ENCODE assay signal across 12 cellular contexts in the genomic region with DNA sequence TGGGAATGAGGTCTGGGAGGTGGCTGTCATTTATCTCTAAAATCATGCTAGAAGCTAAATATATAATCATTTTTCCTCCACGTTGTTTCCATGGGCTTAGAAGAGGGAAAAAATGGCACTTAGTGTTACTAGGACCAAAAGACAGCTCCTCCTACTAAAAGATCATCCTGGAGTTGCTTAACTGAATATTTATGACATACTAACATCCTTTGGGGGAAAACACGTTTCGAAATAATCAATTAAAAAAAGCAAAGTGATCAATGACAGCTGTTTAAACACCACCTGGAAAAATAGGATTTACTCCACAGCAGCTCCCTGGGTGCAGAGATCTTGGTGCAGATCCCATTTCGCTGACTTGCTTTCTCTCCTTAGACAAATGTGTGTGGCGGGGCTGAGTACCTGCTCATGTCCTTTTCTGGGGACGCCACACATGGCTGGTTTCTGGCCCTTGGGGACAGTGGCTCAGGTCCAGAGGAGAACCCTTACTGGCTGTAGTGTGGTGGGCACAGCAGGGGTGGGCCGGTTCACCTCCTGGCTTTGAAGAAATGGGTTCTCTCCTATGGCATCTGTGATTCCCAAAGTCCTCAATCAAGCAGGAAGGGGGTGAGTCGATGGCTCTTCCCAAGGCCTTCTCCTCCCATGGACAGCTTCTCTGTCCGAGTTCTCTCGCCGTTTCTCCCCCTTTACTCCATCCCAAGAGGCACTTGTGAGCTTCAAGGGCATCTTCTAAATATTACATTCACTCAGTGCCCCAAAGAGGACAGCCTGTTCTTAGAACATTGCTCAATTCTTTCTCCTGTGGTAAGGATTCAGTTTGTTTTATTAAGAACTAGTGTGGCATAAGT.
DNase-seq lines count a peak whose midpoint lies in the region; ATAC-seq and TF ChIP-seq lines count a peak whose summit lies in the region.
"Had no signal": no experiment of that assay in that cellular context is flagged by ENCODE, and none has a peak within 500 bp of the region (broad histone marks: within the 10 kb centered on the region; RNA-seq: fewer than 3 reads in every experiment).

No MANE protein-coding gene starts in this region.

- H3K4me3 Mint-ChIP-seq in Calu3 (ENCODE audit: low read depth, unreplicated experiment): peak overlapping the region; percentile 30
- H3K4me3 Mint-ChIP-seq in activated CD4-positive, alpha-beta memory T cell treated with anti-CD3 and anti-CD28 coated beads, Interleukin-2, amount 10 ng/mL, durations not matched to agents 7 days and 5 days: no peak overlapping the region
- no peak overlapping the region for H3K4me3 Mint-ChIP-seq in mesothelial cell of epicardium
- H3K4me3 Mint-ChIP-seq in Caco-2 (ENCODE audit: unreplicated experiment): no peak overlapping the region
- H3K4me3 Mint-ChIP-seq in stimulated activated naive B cell treated with anti-CD40 and anti-IgM and Interleukin-4, amounts not matched to agents 10 μg/mL and 1 μg/mL and 100 μg/mL, for 72 hours: no peak overlapping the region
- H3K4me3 Mint-ChIP-seq: type B pancreatic cell had no signal

- ATAC-seq in stimulated activated naive B cell treated with anti-CD40 and anti-IgM and Interleukin-4, amounts not matched to agents 10 μg/mL and 1 μg/mL and 100 μg/mL, for 72 hours (replicated peaks): no peak

- CTCF ChIA-PET in Calu3 (lab: Charles Lee): interaction anchor here (0.5 to 0.6 kb wide), 2 partner anchors 372 to 515 kb away, joined by 4 to 5 read pairs; no protein-coding TSS in a partner anchor
- CTCF ChIA-PET in activated CD4-positive, alpha-beta memory T cell treated with anti-CD3 and anti-CD28 coated beads, Interleukin-2, amount 10 ng/mL, durations not matched to agents 7 days and 5 days (lab: Charles Lee): interaction anchor here (0.7 kb wide), 1 partner anchor 13 kb away, joined by 3 read pairs; no protein-coding TSS in a partner anchor
- CTCF ChIA-PET in Caco-2 (lab: Charles Lee): no interaction called here

- H3K9me3 Mint-ChIP-seq in Calu3 (ENCODE audit: low read depth, unreplicated experiment): no peaks in the 10 kb centered on the region
- H3K9me3 Mint-ChIP-seq in activated CD4-positive, alpha-beta memory T cell treated with anti-CD3 and anti-CD28 coated beads, Interleukin-2, amount 10 ng/mL, durations not matched to agents 7 days and 5 days: no peaks in the 10 kb centered on the region
- no peaks in the 10 kb centered on the region for H3K9me3 Mint-ChIP-seq in mesothelial cell of epicardium
- no peaks in the 10 kb centered on the region for H3K9me3 Mint-ChIP-seq in Caco-2 (ENCODE audit: unreplicated experiment)
- no peaks in the 10 kb centered on the region for H3K9me3 Mint-ChIP-seq in stimulated activated naive B cell treated with anti-CD40 and anti-IgM and Interleukin-4, amounts not matched to agents 10 μg/mL and 1 μg/mL and 100 μg/mL, for 72 hours
- H3K9me3 Mint-ChIP-seq: type B pancreatic cell had no signal

- BruUV-seq in Calu3 (replicated peaks; lab: Mats Ljungman, UMichigan): no TSS peak
- no TSS peak for BruUV-seq in Caco-2 (replicated peaks; lab: Mats Ljungman, UMichigan)

- H3K36me3 Mint-ChIP-seq in Calu3 (ENCODE audit: insufficient read depth, unreplicated experiment): peaks cover 98% of the 10 kb centered on the region
- peaks cover 76% of the 10 kb centered on the region for H3K36me3 Mint-ChIP-seq in activated CD4-positive, alpha-beta memory T cell treated with anti-CD3 and anti-CD28 coated beads, Interleukin-2, amount 10 ng/mL, durations not matched to agents 7 days and 5 days (ENCODE audit: low read depth)
- no peaks in the 10 kb centered on the region for H3K36me3 Mint-ChIP-seq in mesothelial cell of epicardium
- peaks cover 23% of the 10 kb centered on the region for H3K36me3 Mint-ChIP-seq in Caco-2 (ENCODE audit: insufficient read depth, unreplicated experiment)
- H3K36me3 Mint-ChIP-seq in stimulated activated naive B cell treated with anti-CD40 and anti-IgM and Interleukin-4, amounts not matched to agents 10 μg/mL and 1 μg/mL and 100 μg/mL, for 72 hours: peaks cover 36 to 58% of the 10 kb centered on the region in 2 donors
- H3K36me3 Mint-ChIP-seq: type B pancreatic cell had no signal

- intact Hi-C loops in Calu3 (cut with micrococcal nuclease; ENCODE audit: unreplicated experiment): no loop called here
- intact Hi-C loops in Caco-2 (cut with micrococcal nuclease; ENCODE audit: unreplicated experiment): no loop called here

- H3K4me1 Mint-ChIP-seq in Calu3 (ENCODE audit: low read depth, unreplicated experiment) (peaks cover 85% of the 10 kb centered on the region), mesothelial cell of epicardium (peaks cover 4% of the 10 kb centered on the region), Caco-2 (ENCODE audit: low read depth, unreplicated experiment) (peaks cover 15% of the 10 kb centered on the region)
- peaks cover 68% of the 10 kb centered on the region for H3K4me1 Mint-ChIP-seq in activated CD4-positive, alpha-beta memory T cell treated with anti-CD3 and anti-CD28 coated beads, Interleukin-2, amount 10 ng/mL, durations not matched to agents 7 days and 5 days
- peaks cover 34 to 43% of the 10 kb centered on the region in 2 donors for H3K4me1 Mint-ChIP-seq in stimulated activated naive B cell treated with anti-CD40 and anti-IgM and Interleukin-4, amounts not matched to agents 10 μg/mL and 1 μg/mL and 100 μg/mL, for 72 hours

- H3K4me3 ChIP-seq in fibroblast of the aortic adventitia (ENCODE audit: low read depth, low read length): peak overlapping the region; percentile 41
- H3K4me3 ChIP-seq in Caco-2 (ENCODE audit: low read depth, low read length): no peak overlapping the region

- no peaks in the 10 kb centered on the region for H3K9me3 ChIP-seq in Caco-2

- no peak for TF ChIP-seq CTCF in Calu3 (IDR thresholded peaks at IDR 0.05; ENCODE audit: unreplicated experiment)
- TF ChIP-seq CTCF in fibroblast of the aortic adventitia (IDR thresholded peaks at IDR 0.05; ENCODE audit: insufficient read depth, low read length): no peak
- no peak for TF ChIP-seq CTCF in mesothelial cell of epicardium (IDR thresholded peaks at IDR 0.05; ENCODE audit: unreplicated experiment)
- TF ChIP-seq CTCF in Caco-2 (IDR thresholded peaks at IDR 0.05; ENCODE audit: insufficient read depth in 1 of 2, low read depth in 1 of 2, low read length in 1 of 2, severe bottlenecking in 1 of 2, unreplicated experiment in 1 of 2): no peak

- H3K27me3 Mint-ChIP-seq in Calu3 (ENCODE audit: unreplicated experiment) (no peaks in the 10 kb centered on the region), mesothelial cell of epicardium (ENCODE audit: low read depth) (no peaks in the 10 kb centered on the region), Caco-2 (ENCODE audit: insufficient read depth, unreplicated experiment) (no peaks in the 10 kb centered on the region)
- no peaks in the 10 kb centered on the region for H3K27me3 Mint-ChIP-seq in activated CD4-positive, alpha-beta memory T cell treated with anti-CD3 and anti-CD28 coated beads, Interleukin-2, amount 10 ng/mL, durations not matched to agents 7 days and 5 days
- no peaks in the 10 kb centered on the region for H3K27me3 Mint-ChIP-seq in stimulated activated naive B cell treated with anti-CD40 and anti-IgM and Interleukin-4, amounts not matched to agents 10 μg/mL and 1 μg/mL and 100 μg/mL, for 72 hours

- peaks cover 6% of the 10 kb centered on the region for H3K4me1 ChIP-seq in Caco-2

- no peaks in the 10 kb centered on the region for H3K36me3 ChIP-seq in Caco-2 (ENCODE audit: control insufficient read depth, insufficient read depth, low read length)

- no peaks in the 10 kb centered on the region for H3K27me3 ChIP-seq in Caco-2 (replicated peaks; ENCODE audit: control insufficient read depth, insufficient read depth, low read length)

- POLR2A ChIA-PET in activated CD4-positive, alpha-beta memory T cell treated with anti-CD3 and anti-CD28 coated beads, Interleukin-2, amount 10 ng/mL, durations not matched to agents 7 days and 5 days (lab: Charles Lee): interaction anchor here (0.6 to 1.3 kb wide), 3 partner anchors 9 to 111 kb away, joined by 3 to 4 read pairs (median 3); no protein-coding TSS in a partner anchor
- POLR2A ChIA-PET in Caco-2 (lab: Charles Lee): no interaction called here

- DNase-seq in Calu3 (no peak), fibroblast of the aortic adventitia (ENCODE audit: low read depth) (peak; percentile 59), renal cortical epithelial cell (ENCODE audit: low read depth) (peak; percentile 70), mesothelial cell of epicardium (ENCODE audit: low spot score in 2 of 2, unreplicated experiment in 2 of 2) (no peak), Caco-2 (no peak), glomerular visceral epithelial cell (ENCODE audit: extremely low spot score) (no peak)
- DNase-seq in activated CD4-positive, alpha-beta memory T cell treated with anti-CD3 and anti-CD28 coated beads, Interleukin-2, amount 10 ng/mL, durations not matched to agents 7 days and 5 days: no peak
- no peak for DNase-seq in stimulated activated naive B cell treated with anti-CD40 and anti-IgM and Interleukin-4, amounts not matched to agents 10 μg/mL and 1 μg/mL and 100 μg/mL, for 72 hours
- DNase-seq: activated T-cell treated with anti-CD3 and anti-CD28 coated beads for 4 hours, COR-L47, OCI-M1 had no signal

- H3K27ac Mint-ChIP-seq in Calu3 (ENCODE audit: unreplicated experiment) (peak overlapping the region; percentile 92), mesothelial cell of epicardium (no peak overlapping the region), Caco-2 (ENCODE audit: unreplicated experiment) (no peak overlapping the region)
- H3K27ac Mint-ChIP-seq in activated CD4-positive, alpha-beta memory T cell treated with anti-CD3 and anti-CD28 coated beads, Interleukin-2, amount 10 ng/mL, durations not matched to agents 7 days and 5 days: peak overlapping the region; percentile 6
- no peak overlapping the region for H3K27ac Mint-ChIP-seq in stimulated activated naive B cell treated with anti-CD40 and anti-IgM and Interleukin-4, amounts not matched to agents 10 μg/mL and 1 μg/mL and 100 μg/mL, for 72 hours
- H3K27ac Mint-ChIP-seq: type B pancreatic cell had no signal

Comparison
In these comparisons a context has a peak if more than half of its experiments do, and no peak if none do; other contexts are left out.
1. DNase-seq: peak in fibroblast of the aortic adventitia (single experiment) and renal cortical epithelial cell (single experiment); none in Calu3 (single experiment), activated CD4-positive, alpha-beta memory T cell treated with anti-CD3 and anti-CD28 coated beads, Interleukin-2, amount 10 ng/mL, durations not matched to agents 7 days and 5 days (single experiment), mesothelial cell of epicardium (0 of 2), Caco-2 (0 of 2), glomerular visceral epithelial cell (single experiment) and stimulated activated naive B cell treated with anti-CD40 and anti-IgM and Interleukin-4, amounts not matched to agents 10 μg/mL and 1 μg/mL and 100 μg/mL, for 72 hours (single experiment).
2. H3K27ac Mint-ChIP-seq: peak in Calu3 (single experiment) and activated CD4-positive, alpha-beta memory T cell treated with anti-CD3 and anti-CD28 coated beads, Interleukin-2, amount 10 ng/mL, durations not matched to agents 7 days and 5 days (single experiment); none in mesothelial cell of epicardium (single experiment), Caco-2 (single experiment) and stimulated activated naive B cell treated with anti-CD40 and anti-IgM and Interleukin-4, amounts not matched to agents 10 μg/mL and 1 μg/mL and 100 μg/mL, for 72 hours (single experiment).